7 cellular contexts compared by ENCODE assay signal in the genomic region with DNA sequence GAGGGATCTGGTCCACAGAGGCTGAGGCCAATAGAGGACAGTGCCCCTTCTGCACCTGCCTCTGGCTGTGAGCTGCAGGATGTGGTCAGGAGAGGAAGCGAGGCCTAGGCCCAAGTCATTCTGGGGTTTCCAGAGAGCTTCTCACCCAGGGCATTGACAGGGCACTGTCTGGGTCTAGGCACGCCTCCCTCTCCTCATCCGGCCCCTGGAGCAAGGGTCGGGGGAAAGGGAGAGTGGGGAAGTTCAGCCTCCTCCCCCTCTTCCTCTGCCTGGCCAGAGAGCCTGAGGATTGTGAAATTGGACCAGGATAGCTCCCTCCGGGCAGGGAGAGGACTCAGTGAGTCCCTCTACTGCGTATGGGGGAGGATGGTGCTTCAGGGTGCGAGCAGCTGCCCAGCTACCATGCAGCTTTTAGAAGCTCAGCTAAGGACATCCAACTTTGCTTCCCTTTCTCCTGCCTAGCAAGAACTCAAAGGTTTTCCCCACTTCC. TPM values are rescaled to one million over a fixed set of nuclear protein-coding genes. Genes with fewer than 3 reads are reported as not detected.
DNase-seq lines count a peak whose midpoint lies in the region; ATAC-seq lines count a peak whose summit lies in the region.

No MANE protein-coding gene starts in this region.

- H3K27ac Mint-ChIP-seq in activated naive CD4-positive, alpha-beta T cell treated with anti-CD3 and anti-CD28 coated beads, Interleukin-2, amount 50 U/mL, for 72 hours: peak overlapping the region in 1 of 2 donors; percentile 0

- no peaks in the 10 kb centered on the region for H3K9me3 Mint-ChIP-seq in activated naive CD4-positive, alpha-beta T cell treated with anti-CD3 and anti-CD28 coated beads, Interleukin-2, amount 50 U/mL, for 72 hours

- peaks cover 0 to 4% of the 10 kb centered on the region in 2 donors for H3K36me3 Mint-ChIP-seq in activated naive CD4-positive, alpha-beta T cell treated with anti-CD3 and anti-CD28 coated beads, Interleukin-2, amount 50 U/mL, for 72 hours

- ATAC-seq in GM18909 (IDR thresholded peaks at IDR 0.05; ENCODE audit: poor library complexity, unreplicated experiment) (peak; percentile 90), HG02981 (IDR thresholded peaks at IDR 0.05; ENCODE audit: unreplicated experiment) (peak; percentile 89)
- peak; percentile 83 to 95 for ATAC-seq in activated naive CD4-positive, alpha-beta T cell treated with anti-CD3 and anti-CD28 coated beads, Interleukin-2, amount 50 U/mL, for 72 hours

- DNase-seq in RPMI8226 (peak; percentile 95), mucosa of gallbladder (ENCODE audit: low spot score) (no peak), nucleus accumbens (lab: John Stamatoyannopoulos, UW) (no peak)
- DNase-seq in activated naive CD4-positive, alpha-beta T cell treated with anti-CD3 and anti-CD28 coated beads, Interleukin-2, amount 50 U/mL, for 72 hours (ENCODE audit: low spot score in 2 of 2): peak; percentile 67 to 82
- DNase-seq in stimulated activated CD4-positive, alpha-beta T cell treated with anti-CD3 and anti-CD28 coated beads, Interleukin-4, amount 100 ng/mL, for 24 hours: peak; percentile 60

RNA-seq across cellular contexts. Expression of a gene that starts 6.3 kb away (rescaled TPM):
- total RNA-seq in activated naive CD4-positive, alpha-beta T cell treated with anti-CD3 and anti-CD28 coated beads, Interleukin-2, amount 50 U/mL, for 72 hours: under 1 TPM; 0.09 to 0.88 TPM
- total RNA-seq in mucosa of gallbladder: 152 TPM

RNA-seq across cellular contexts. Expression of a gene that starts 15.6 kb away (rescaled TPM):
- not detected for total RNA-seq in activated naive CD4-positive, alpha-beta T cell treated with anti-CD3 and anti-CD28 coated beads, Interleukin-2, amount 50 U/mL, for 72 hours
- total RNA-seq in mucosa of gallbladder: 0.66 TPM

Comparison
In these comparisons a context has a peak if more than half of its experiments do, and no peak if none do; other contexts are left out.
1. DNase-seq: peak in RPMI8226 (single experiment), activated naive CD4-positive, alpha-beta T cell treated with anti-CD3 and anti-CD28 coated beads, Interleukin-2, amount 50 U/mL, for 72 hours (2 of 2) and stimulated activated CD4-positive, alpha-beta T cell treated with anti-CD3 and anti-CD28 coated beads, Interleukin-4, amount 100 ng/mL, for 24 hours (single experiment); none in mucosa of gallbladder (single experiment) and nucleus accumbens (0 of 56).
2. RNA of a gene that starts 6.3 kb away (total RNA-seq): 152 TPM in mucosa of gallbladder (single experiment); 0.09 to 0.88 TPM in activated naive CD4-positive, alpha-beta T cell treated with anti-CD3 and anti-CD28 coated beads, Interleukin-2, amount 50 U/mL, for 72 hours; every median in the first group is over 10 times any median in the second.
3. Peak in every context shown above with its lines, with median percentiles within 50 percentile points of each other: ATAC-seq.